In genomic region chr18:75250471-75250821, GRCh38 we compare ENCODE assay signal across 1 cellular context.
A peak's percentile ranks its signal among the peaks of the same experiment; 100 is the strongest.
TF ChIP-seq lines count a peak whose summit lies in the region.

No MANE protein-coding gene starts in this region.

TF ChIP-seq in HepG2, 621 proteins besides CTCF, POLR2A, EP300 and RAD21:
- TF ChIP-seq ZNF768 (CRISPR knock-in tag; IDR thresholded peaks at IDR 0.05) (no peak), ZNF687 (CRISPR knock-in tag; IDR thresholded peaks at IDR 0.05) (peak; percentile 15; the same call in 1 of the 2 replicates), RBM39 (IDR thresholded peaks at IDR 0.05; ENCODE audit: low read depth, low read length, poor library complexity, severe bottlenecking) (no peak), HOMEZ (CRISPR knock-in tag; IDR thresholded peaks at IDR 0.05; ENCODE audit: low read depth) (no peak)
